ENCODE assay signal across 9 cellular contexts in genomic region chr16:71626858-71627213, GRCh38. TPM values are rescaled to one million over a fixed set of nuclear protein-coding genes. Genes with fewer than 3 reads are reported as not detected.
A peak's percentile ranks its signal among the peaks of the same experiment; 100 is the strongest.
DNase-seq lines count a peak whose midpoint lies in the region; ATAC-seq and TF ChIP-seq lines count a peak whose summit lies in the region.
"Had no signal": no experiment of that assay in that cellular context is flagged by ENCODE, and none has a peak within 500 bp of the region (broad histone marks: within the 10 kb centered on the region; RNA-seq: fewer than 3 reads in every experiment).

No MANE protein-coding gene starts in this region.

- TF ChIP-seq POLR2A in suprapubic skin (IDR thresholded peaks at IDR 0.05), result no peak

- no peaks in the 10 kb centered on the region for H3K9me3 ChIP-seq in suprapubic skin

- in situ Hi-C loops in GM13977 (cut with MboI; ENCODE audit: low pct_unique_long_range_greater_than_20kb, low sequenced_read_pairs, unreplicated experiment), result no loop called here

- no peak overlapping the region for H3K27ac Mint-ChIP-seq in activated CD4-positive, alpha-beta T cell treated with anti-CD3 and anti-CD28 coated beads, Interleukin-2, amount 10 ng/mL, durations not matched to agents 24 days and 14 days
- no peak overlapping the region for H3K27ac Mint-ChIP-seq in brain

- H3K4me1 ChIP-seq in suprapubic skin, result peaks cover 32% of the 10 kb centered on the region

- H3K36me3 ChIP-seq in suprapubic skin, result no peaks in the 10 kb centered on the region

- peak overlapping the region; percentile 38 for H3K4me3 Mint-ChIP-seq in activated CD4-positive, alpha-beta T cell treated with anti-CD3 and anti-CD28 coated beads, Interleukin-2, amount 10 ng/mL, durations not matched to agents 24 days and 14 days
- peak overlapping the region; percentile 35 to 76 (median 64) for H3K4me3 Mint-ChIP-seq in brain

- H3K4me1 Mint-ChIP-seq in activated CD4-positive, alpha-beta T cell treated with anti-CD3 and anti-CD28 coated beads, Interleukin-2, amount 10 ng/mL, durations not matched to agents 24 days and 14 days, result peaks cover 9% of the 10 kb centered on the region
- peaks cover 25% of the 10 kb centered on the region for H3K4me1 Mint-ChIP-seq in brain

- intact Hi-C loops in activated CD4-positive, alpha-beta T cell treated with anti-CD3 and anti-CD28 coated beads, Interleukin-2, amount 10 ng/mL, durations not matched to agents 24 days and 14 days (cut with micrococcal nuclease), result no loop called here

- peak overlapping the region; percentile 57 for H3K27ac ChIP-seq in suprapubic skin

- H3K4me3 ChIP-seq in suprapubic skin, result peak overlapping the region; percentile 67

- peaks cover 27% of the 10 kb centered on the region for H3K27me3 Mint-ChIP-seq in activated CD4-positive, alpha-beta T cell treated with anti-CD3 and anti-CD28 coated beads, Interleukin-2, amount 10 ng/mL, durations not matched to agents 24 days and 14 days
- peaks cover 29% of the 10 kb centered on the region for H3K27me3 Mint-ChIP-seq in brain

- no peak for TF ChIP-seq EP300 in suprapubic skin (IDR thresholded peaks at IDR 0.05)

- H3K9me3 Mint-ChIP-seq in activated CD4-positive, alpha-beta T cell treated with anti-CD3 and anti-CD28 coated beads, Interleukin-2, amount 10 ng/mL, durations not matched to agents 24 days and 14 days, result no peaks in the 10 kb centered on the region
- no peaks in the 10 kb centered on the region for H3K9me3 Mint-ChIP-seq in brain

- DNase-seq in activated CD4-positive, alpha-beta T cell treated with anti-CD3 and anti-CD28 coated beads, Interleukin-2, amount 10 ng/mL, durations not matched to agents 24 days and 14 days, result no peak
- DNase-seq in activated CD4-positive, alpha-beta T cell treated with anti-CD3 and anti-CD28 coated beads, Interleukin-2, amount 50 U/mL, for 4 hours, result no peak
- DNase-seq in left lobe of liver (ENCODE audit: low spot score) (no peak), suprapubic skin (ENCODE audit: low spot score in 2 of 2) (no peak), GM13977 (ENCODE audit: low spot score) (no peak)
- DNase-seq: Karpas-422 had no signal

- 7% methylated on average over 3 of the region's 13 CpGs for WGBS in suprapubic skin

- H3K36me3 Mint-ChIP-seq in activated CD4-positive, alpha-beta T cell treated with anti-CD3 and anti-CD28 coated beads, Interleukin-2, amount 10 ng/mL, durations not matched to agents 24 days and 14 days (ENCODE audit: low read depth), result no peaks in the 10 kb centered on the region
- H3K36me3 Mint-ChIP-seq in brain, result no peaks in the 10 kb centered on the region

- peaks cover 20% of the 10 kb centered on the region for H3K27me3 ChIP-seq in suprapubic skin

- ATAC-seq in left lobe of liver (peak; percentile 53), HG03196 (IDR thresholded peaks at IDR 0.05; ENCODE audit: unreplicated experiment) (no peak), GM19035 (IDR thresholded peaks at IDR 0.05; ENCODE audit: unreplicated experiment) (no peak)

- TF ChIP-seq CTCF in brain (conservative IDR thresholded peaks at IDR 0.05), result no peak
- TF ChIP-seq CTCF in suprapubic skin (IDR thresholded peaks at IDR 0.05), result no peak
- no peak for TF ChIP-seq CTCF in GM13977 (IDR thresholded peaks at IDR 0.05; ENCODE audit: extremely low read depth, insufficient read depth, missing control alignments)

RNA-seq across cellular contexts. Expression of gene MARVELD3, which starts 0.9 kb away (rescaled TPM):
- not detected in 2 replicates for total RNA-seq in activated CD4-positive, alpha-beta T cell treated with anti-CD3 and anti-CD28 coated beads, Interleukin-2, amount 10 ng/mL, durations not matched to agents 24 days and 14 days
- polyA plus RNA-seq in brain (ENCODE audit: insufficient read depth, low read depth, low replicate concordance), result 3.4 TPM
- 6.0 TPM for total RNA-seq in left lobe of liver
- 10 to 100 TPM in 1 of 4 donors, 1 to 10 TPM in 3; 3.8 to 10.2 (median 6.2) TPM for total RNA-seq in suprapubic skin

RNA-seq across cellular contexts. Expression of gene TAT, which starts 49.9 kb away (rescaled TPM):
- not detected in 2 replicates for total RNA-seq in activated CD4-positive, alpha-beta T cell treated with anti-CD3 and anti-CD28 coated beads, Interleukin-2, amount 10 ng/mL, durations not matched to agents 24 days and 14 days
- polyA plus RNA-seq in brain (ENCODE audit: insufficient read depth, low read depth, low replicate concordance), result 0.07 TPM
- total RNA-seq in left lobe of liver (2,689 TPM), suprapubic skin (1 to 10 TPM in 1 of 4 donors, not detected in 3; 2.0 TPM)

Comparison
In these comparisons a context has a peak if more than half of its experiments do, and no peak if none do; other contexts are left out.
1. RNA of gene TAT, which starts 49.9 kb away (total RNA-seq): 2,689 TPM in left lobe of liver (single experiment); not detected in activated CD4-positive, alpha-beta T cell treated with anti-CD3 and anti-CD28 coated beads, Interleukin-2, amount 10 ng/mL, durations not matched to agents 24 days and 14 days and 2.0 TPM in suprapubic skin; every median in the first group is over 100 times any median in the second.